12 cellular contexts compared by ENCODE assay signal in the genomic region with DNA sequence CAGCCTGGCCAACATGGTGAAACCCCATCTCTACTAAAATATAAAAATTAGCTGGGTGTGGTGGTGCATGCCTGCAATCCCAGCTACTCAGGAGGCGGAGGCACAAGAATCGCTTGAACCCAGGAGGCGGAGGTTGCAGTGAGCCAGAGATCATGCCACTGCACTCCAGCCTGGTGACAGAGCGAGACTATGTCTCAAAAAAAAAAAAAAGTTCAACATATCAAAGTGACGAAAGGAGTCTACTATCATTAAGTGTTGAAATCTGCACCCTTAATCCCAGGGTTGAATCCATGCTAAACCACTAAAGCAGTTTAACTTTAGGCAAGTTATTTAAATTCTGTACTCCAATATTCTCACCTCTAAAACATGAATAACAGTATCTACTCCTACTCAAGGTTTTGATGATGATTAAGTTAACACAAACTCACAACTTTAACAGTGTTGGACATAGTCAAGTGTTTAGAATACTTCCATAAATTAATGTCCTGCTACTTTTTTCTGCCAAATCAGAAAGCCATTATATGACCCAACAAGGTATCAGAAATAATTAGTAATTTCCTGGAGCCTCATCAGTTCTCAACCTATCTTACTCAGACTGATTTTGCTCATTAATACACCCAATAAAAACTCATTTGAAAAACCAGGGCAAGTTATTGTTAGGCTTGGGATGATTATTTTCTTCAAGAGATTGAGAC. TPM values are rescaled to one million over a fixed set of nuclear protein-coding genes. Genes with fewer than 3 reads are reported as not detected.
DNase-seq lines count a peak whose midpoint lies in the region; ATAC-seq and TF ChIP-seq lines count a peak whose summit lies in the region.
"Had no signal": no experiment of that assay in that cellular context is flagged by ENCODE, and none has a peak within 500 bp of the region (broad histone marks: within the 10 kb centered on the region; RNA-seq: fewer than 3 reads in every experiment).

No MANE protein-coding gene starts in this region.

- H3K27me3 ChIP-seq in CD4-positive, CD25-positive, alpha-beta regulatory T cell (ENCODE audit: control insufficient read depth, insufficient read depth, low read length), result no peaks in the 10 kb centered on the region
- H3K27me3 ChIP-seq in GM23338 (ENCODE audit: insufficient read depth), result no peaks in the 10 kb centered on the region
- H3K27me3 ChIP-seq: SJSA1 had no signal

- no peak for DNase-seq in CD4-positive, CD25-positive, alpha-beta regulatory T cell
- no peak for DNase-seq in GM23338 (ENCODE audit: low spot score)
- no peak for DNase-seq in activated naive CD8-positive, alpha-beta T cell treated with anti-CD3 and anti-CD28 coated beads, Interleukin-2, amount 10 ng/mL, durations not matched to agents 7 days and 5 days
- no peak for DNase-seq in naive B cell
- DNase-seq in DMS153 treated with DMSO at 0.1 percent for 48 hours (lab: John Stamatoyannopoulos, UW; ENCODE audit: unreplicated experiment), result no peak
- DNase-seq in foreskin fibroblast, result no peak
- no peak for DNase-seq in activated CD4-positive, alpha-beta T cell treated with anti-CD3 and anti-CD28 coated beads, Interleukin-2, amount 10 ng/mL, durations not matched to agents 7 days and 5 days
- DNase-seq: NCI-H1417 treated with DMSO at 0.1 percent for 48 hours; stimulated activated CD4-positive, alpha-beta T cell treated with anti-CD3 and anti-CD28 coated beads, Interleukin-2, amount 100 ng/mL, for 24 hours had no signal

- peaks cover 50 to 89% (median 67%) of the 10 kb centered on the region in 4 donors for H3K4me1 Mint-ChIP-seq in CD4-positive, CD25-positive, alpha-beta regulatory T cell
- H3K4me1 Mint-ChIP-seq in GM23338, result peaks cover 55% of the 10 kb centered on the region
- peaks cover 60% of the 10 kb centered on the region for H3K4me1 Mint-ChIP-seq in activated naive CD8-positive, alpha-beta T cell treated with anti-CD3 and anti-CD28 coated beads, Interleukin-2, amount 10 ng/mL, durations not matched to agents 7 days and 5 days
- H3K4me1 Mint-ChIP-seq in naive B cell, result peaks cover 54 to 68% (median 57%) of the 10 kb centered on the region in 3 donors
- peaks cover 68% of the 10 kb centered on the region for H3K4me1 Mint-ChIP-seq in activated CD4-positive, alpha-beta T cell treated with anti-CD3 and anti-CD28 coated beads, Interleukin-2, amount 10 ng/mL, durations not matched to agents 7 days and 5 days

- peaks cover 89% of the 10 kb centered on the region for H3K4me1 ChIP-seq in CD4-positive, CD25-positive, alpha-beta regulatory T cell (ENCODE audit: control insufficient read depth, insufficient read depth, low read length, poor library complexity, severe bottlenecking)
- peaks cover 19% of the 10 kb centered on the region; the same call in 1 of the 2 replicates for H3K4me1 ChIP-seq in GM23338 (ENCODE audit: insufficient read depth)

- H3K9me2 ChIP-seq in GM23338 (ENCODE audit: insufficient read depth), result no peaks in the 10 kb centered on the region

- peaks cover 50% of the 10 kb centered on the region for H3K36me3 Mint-ChIP-seq in CD4-positive, CD25-positive, alpha-beta regulatory T cell
- H3K36me3 Mint-ChIP-seq in GM23338 (ENCODE audit: low read depth), result peaks cover 96% of the 10 kb centered on the region
- peaks cover 48% of the 10 kb centered on the region for H3K36me3 Mint-ChIP-seq in activated naive CD8-positive, alpha-beta T cell treated with anti-CD3 and anti-CD28 coated beads, Interleukin-2, amount 10 ng/mL, durations not matched to agents 7 days and 5 days
- peaks cover 21 to 25% of the 10 kb centered on the region in 2 donors for H3K36me3 Mint-ChIP-seq in naive B cell
- peaks cover 73% of the 10 kb centered on the region for H3K36me3 Mint-ChIP-seq in activated CD4-positive, alpha-beta T cell treated with anti-CD3 and anti-CD28 coated beads, Interleukin-2, amount 10 ng/mL, durations not matched to agents 7 days and 5 days (ENCODE audit: low read depth)

- H3K27me3 Mint-ChIP-seq in CD4-positive, CD25-positive, alpha-beta regulatory T cell, result no peaks in the 10 kb centered on the region
- H3K27me3 Mint-ChIP-seq in GM23338 (ENCODE audit: insufficient read depth, low read depth, poor library complexity), result peaks cover 16% of the 10 kb centered on the region
- H3K27me3 Mint-ChIP-seq in activated naive CD8-positive, alpha-beta T cell treated with anti-CD3 and anti-CD28 coated beads, Interleukin-2, amount 10 ng/mL, durations not matched to agents 7 days and 5 days, result no peaks in the 10 kb centered on the region
- H3K27me3 Mint-ChIP-seq in naive B cell, result no peaks in the 10 kb centered on the region
- H3K27me3 Mint-ChIP-seq in activated CD4-positive, alpha-beta T cell treated with anti-CD3 and anti-CD28 coated beads, Interleukin-2, amount 10 ng/mL, durations not matched to agents 7 days and 5 days, result no peaks in the 10 kb centered on the region

- H2AFZ ChIP-seq in GM23338, result no peak overlapping the region

- TF ChIP-seq CTCF in GM23338 (conservative IDR thresholded peaks at IDR 0.05; ENCODE audit: low read depth in 2 of 2), result no peak
- no peak for TF ChIP-seq CTCF in foreskin fibroblast (IDR thresholded peaks at IDR 0.05; ENCODE audit: low read depth, low read length)

- H3K4me3 Mint-ChIP-seq in CD4-positive, CD25-positive, alpha-beta regulatory T cell, result peak overlapping the region; percentile 19 to 75 (median 48)
- H3K4me3 Mint-ChIP-seq in GM23338 (peak overlapping the region; percentile 49; the same call in 2 of the 3 replicates), naive B cell (peak overlapping the region in 1 of 8 donors; percentile 37)
- peak overlapping the region; percentile 31 for H3K4me3 Mint-ChIP-seq in activated naive CD8-positive, alpha-beta T cell treated with anti-CD3 and anti-CD28 coated beads, Interleukin-2, amount 10 ng/mL, durations not matched to agents 7 days and 5 days
- no peak overlapping the region for H3K4me3 Mint-ChIP-seq in activated CD4-positive, alpha-beta T cell treated with anti-CD3 and anti-CD28 coated beads, Interleukin-2, amount 10 ng/mL, durations not matched to agents 7 days and 5 days

- no peak overlapping the region for H3K27ac ChIP-seq in CD4-positive, CD25-positive, alpha-beta regulatory T cell (ENCODE audit: insufficient read depth, low read length, poor library complexity, severe bottlenecking)
- peak overlapping the region; percentile 24; the same call in 1 of the 2 replicates for H3K27ac ChIP-seq in GM23338 (ENCODE audit: low read depth)
- H3K27ac ChIP-seq: prostate gland, SJSA1 had no signal

- H3K79me2 ChIP-seq in GM23338 (replicated peaks; ENCODE audit: insufficient read depth), result peaks cover 100% of the 10 kb centered on the region

- H3F3A ChIP-seq in GM23338 (replicated peaks; ENCODE audit: low read depth), result peaks cover 26% of the 10 kb centered on the region

- peaks cover 82% of the 10 kb centered on the region for H3K36me3 ChIP-seq in CD4-positive, CD25-positive, alpha-beta regulatory T cell (ENCODE audit: control insufficient read depth, insufficient read depth, low read length)
- H3K36me3 ChIP-seq in GM23338 (ENCODE audit: insufficient read depth), result peaks cover 78% of the 10 kb centered on the region

- H3K4me2 ChIP-seq in GM23338, result peak overlapping the region; percentile 65

- H3K9me3 Mint-ChIP-seq in CD4-positive, CD25-positive, alpha-beta regulatory T cell, result no peaks in the 10 kb centered on the region
- H3K9me3 Mint-ChIP-seq in GM23338 (no peaks in the 10 kb centered on the region), naive B cell (no peaks in the 10 kb centered on the region)
- no peaks in the 10 kb centered on the region for H3K9me3 Mint-ChIP-seq in activated naive CD8-positive, alpha-beta T cell treated with anti-CD3 and anti-CD28 coated beads, Interleukin-2, amount 10 ng/mL, durations not matched to agents 7 days and 5 days
- H3K9me3 Mint-ChIP-seq in activated CD4-positive, alpha-beta T cell treated with anti-CD3 and anti-CD28 coated beads, Interleukin-2, amount 10 ng/mL, durations not matched to agents 7 days and 5 days, result no peaks in the 10 kb centered on the region

- H3K9me3 ChIP-seq in CD4-positive, CD25-positive, alpha-beta regulatory T cell (ENCODE audit: control insufficient read depth in 2 of 2, low read length in 2 of 2), result no peaks in the 10 kb centered on the region
- H3K9me3 ChIP-seq: prostate gland, SJSA1 had no signal

- peak overlapping the region; percentile 12 to 34 (median 23) for H3K27ac Mint-ChIP-seq in CD4-positive, CD25-positive, alpha-beta regulatory T cell
- H3K27ac Mint-ChIP-seq in GM23338 (no peak overlapping the region; the same call in 1 of the 2 replicates), naive B cell (peak overlapping the region in 4 of 6 donors; percentile 7 to 62 (median 25))
- H3K27ac Mint-ChIP-seq in activated naive CD8-positive, alpha-beta T cell treated with anti-CD3 and anti-CD28 coated beads, Interleukin-2, amount 10 ng/mL, durations not matched to agents 7 days and 5 days, result no peak overlapping the region
- no peak overlapping the region for H3K27ac Mint-ChIP-seq in activated CD4-positive, alpha-beta T cell treated with anti-CD3 and anti-CD28 coated beads, Interleukin-2, amount 10 ng/mL, durations not matched to agents 7 days and 5 days

- peaks cover 88% of the 10 kb centered on the region for H4K20me1 ChIP-seq in GM23338 (replicated peaks; ENCODE audit: insufficient read depth)

- CTCF ChIA-PET in activated CD4-positive, alpha-beta T cell treated with anti-CD3 and anti-CD28 coated beads, Interleukin-2, amount 10 ng/mL, durations not matched to agents 7 days and 5 days (lab: Charles Lee), result interaction anchor here (0.9 kb wide), 1 partner anchor 13 kb away, joined by 4 read pairs; no protein-coding TSS in a partner anchor

- H3K4me3 ChIP-seq in CD4-positive, CD25-positive, alpha-beta regulatory T cell (ENCODE audit: low read depth, low read length), result peak overlapping the region; percentile 78
- H3K4me3 ChIP-seq in GM23338, result peak overlapping the region; percentile 19; the same call in 1 of the 2 replicates
- no peak overlapping the region for H3K4me3 ChIP-seq in foreskin fibroblast (ENCODE audit: low read depth in 1 of 2, low read length in 2 of 2)
- H3K4me3 ChIP-seq: prostate gland, SJSA1 had no signal

- POLR2A ChIA-PET in activated naive CD8-positive, alpha-beta T cell treated with anti-CD3 and anti-CD28 coated beads, Interleukin-2, amount 10 ng/mL, durations not matched to agents 7 days and 5 days (lab: Charles Lee), result interaction anchor here (0.7 kb wide), 1 partner anchor 28 kb away, joined by 3 read pairs; no protein-coding TSS in a partner anchor
- POLR2A ChIA-PET in activated CD4-positive, alpha-beta T cell treated with anti-CD3 and anti-CD28 coated beads, Interleukin-2, amount 10 ng/mL, durations not matched to agents 7 days and 5 days (lab: Charles Lee), result interaction anchor here (0.6 kb wide), 1 partner anchor 9 kb away, joined by 3 read pairs; no protein-coding TSS in a partner anchor

- ATAC-seq in CD4-positive, CD25-positive, alpha-beta regulatory T cell (ENCODE audit: low read depth in 2 of 2), result no peak
- ATAC-seq in GM23338 (no peak), naive B cell (ENCODE audit: low read depth in 2 of 2) (no peak), GM18861 (IDR thresholded peaks at IDR 0.05; ENCODE audit: unreplicated experiment) (no peak)
- no peak for ATAC-seq in activated naive CD8-positive, alpha-beta T cell treated with anti-CD3 and anti-CD28 coated beads, Interleukin-2, amount 10 ng/mL, durations not matched to agents 7 days and 5 days (ENCODE audit: low read depth)

RNA-seq across cellular contexts. Expression of a gene that starts 10.9 kb away (rescaled TPM):
- total RNA-seq in CD4-positive, CD25-positive, alpha-beta regulatory T cell, result 582 TPM
- 100 to 1,000 TPM; 752 to 840 (median 794) TPM for polyA plus RNA-seq in CD4-positive, CD25-positive, alpha-beta regulatory T cell
- 1,259 and 1,323 TPM in 2 replicates for total RNA-seq in GM23338 (2014; rRNA removed; shearing (Covaris generic))
- polyA plus RNA-seq in GM23338 (2016; fragmentation: Nextera tagmentation; extraction: Ambion mirVana), result 1,257 and 1,296 TPM in 2 replicates
- total RNA-seq in activated naive CD8-positive, alpha-beta T cell treated with anti-CD3 and anti-CD28 coated beads, Interleukin-2, amount 10 ng/mL, durations not matched to agents 7 days and 5 days, result 100 to 1,000 TPM; 658 to 677 TPM
- 1,000 to 10,000 TPM in 2 of 6 donors, 100 to 1,000 TPM in 4; 797 to 1,243 (median 873) TPM for polyA plus RNA-seq in naive B cell (ENCODE audit: low read depth in 6 of 6)
- 100 to 1,000 TPM; 684 to 863 TPM for total RNA-seq in activated CD4-positive, alpha-beta T cell treated with anti-CD3 and anti-CD28 coated beads, Interleukin-2, amount 10 ng/mL, durations not matched to agents 7 days and 5 days

RNA-seq across cellular contexts. Expression of a gene that starts 21.5 kb away (rescaled TPM):
- not detected for total RNA-seq in CD4-positive, CD25-positive, alpha-beta regulatory T cell
- under 1 TPM in 1 of 4 donors, not detected in 3; 0.10 TPM for polyA plus RNA-seq in CD4-positive, CD25-positive, alpha-beta regulatory T cell
- 0.93 and 1.6 TPM in 2 replicates for total RNA-seq in GM23338 (2014; rRNA removed; shearing (Covaris generic))
- polyA plus RNA-seq in GM23338 (2016; fragmentation: Nextera tagmentation; extraction: Ambion mirVana) (0.24 and 0.26 TPM in 2 replicates), naive B cell (ENCODE audit: low read depth in 6 of 6) (under 1 TPM in 1 of 6 donors, not detected in 5; 0.26 TPM)
- not detected for total RNA-seq in activated naive CD8-positive, alpha-beta T cell treated with anti-CD3 and anti-CD28 coated beads, Interleukin-2, amount 10 ng/mL, durations not matched to agents 7 days and 5 days
- not detected for total RNA-seq in activated CD4-positive, alpha-beta T cell treated with anti-CD3 and anti-CD28 coated beads, Interleukin-2, amount 10 ng/mL, durations not matched to agents 7 days and 5 days
- total RNA-seq: SJSA1 had no signal

Comparison
In these comparisons a context has a peak if more than half of its experiments do, and no peak if none do; other contexts are left out.
1. H3K4me3 ChIP-seq: peak in CD4-positive, CD25-positive, alpha-beta regulatory T cell (single experiment) and GM23338 (single experiment); none in foreskin fibroblast (0 of 2).
2. H3K27ac Mint-ChIP-seq: peak in CD4-positive, CD25-positive, alpha-beta regulatory T cell (3 of 3) and naive B cell (4 of 6); none in GM23338 (single experiment), activated naive CD8-positive, alpha-beta T cell treated with anti-CD3 and anti-CD28 coated beads, Interleukin-2, amount 10 ng/mL, durations not matched to agents 7 days and 5 days (single experiment) and activated CD4-positive, alpha-beta T cell treated with anti-CD3 and anti-CD28 coated beads, Interleukin-2, amount 10 ng/mL, durations not matched to agents 7 days and 5 days (single experiment).